In the genomic region with DNA sequence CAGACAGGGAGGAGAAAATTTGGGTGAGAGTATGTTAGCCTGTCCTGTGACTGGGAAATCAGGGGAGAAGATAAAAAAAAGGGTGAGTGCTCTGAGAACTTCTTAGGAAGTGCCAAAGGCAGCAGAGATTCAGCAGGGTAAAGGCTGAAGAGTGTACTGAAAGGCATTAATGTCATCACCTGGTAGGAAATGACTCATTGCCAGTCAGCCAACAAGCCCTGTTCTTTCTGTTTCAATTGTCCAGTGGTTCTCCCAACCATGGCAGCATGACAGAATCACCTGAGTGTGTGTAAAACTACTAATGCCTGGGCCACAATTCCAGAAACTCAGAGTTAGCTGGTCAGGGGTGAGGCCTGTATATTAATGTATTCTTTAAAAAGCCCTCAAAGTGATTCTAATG, we compare ENCODE assay signal across 1 cellular context.
TF ChIP-seq lines count a peak whose summit lies in the region.

No MANE protein-coding gene starts in this region.

TF ChIP-seq in IMR-90, 13 proteins besides CTCF, POLR2A, EP300 and RAD21 (continued from another document):
- no peak for TF ChIP-seq MXI1 (IDR thresholded peaks at IDR 0.05; ENCODE audit: borderline replicate concordance, low read depth, low read length)
